In the genomic region with DNA sequence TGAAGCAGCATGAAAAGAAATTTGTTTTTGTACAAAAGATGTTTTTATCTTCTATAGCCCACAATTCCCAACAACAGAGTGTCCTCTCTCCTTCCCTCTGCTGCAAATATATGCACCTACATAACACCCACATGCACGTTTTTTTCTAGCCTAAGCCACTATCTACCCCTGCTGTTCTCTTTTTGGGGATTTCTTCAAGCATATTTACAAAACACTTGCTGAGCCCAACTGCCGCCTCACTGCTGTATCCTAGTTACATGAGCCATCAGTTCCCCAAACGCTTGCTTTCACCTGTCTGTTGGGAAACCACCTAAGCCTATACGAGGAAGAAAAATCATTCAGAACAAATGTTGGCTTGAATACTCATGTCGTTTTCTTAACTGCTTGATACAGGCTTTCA, we compare ENCODE assay signal across 9 cellular contexts.
DNase-seq lines count a peak whose midpoint lies in the region; ATAC-seq and TF ChIP-seq lines count a peak whose summit lies in the region.
"Had no signal": no experiment of that assay in that cellular context is flagged by ENCODE, and none has a peak within 500 bp of the region (broad histone marks: within the 10 kb centered on the region; RNA-seq: fewer than 3 reads in every experiment).

No MANE protein-coding gene starts in this region.

- no TSS peak for BruUV-seq in PC-3 (replicated peaks; lab: Mats Ljungman, UMichigan)

- H3K4me3 Mint-ChIP-seq in nephron = no peak overlapping the region
- no peak overlapping the region for H3K4me3 Mint-ChIP-seq in activated naive CD8-positive, alpha-beta T cell treated with anti-CD3 and anti-CD28 coated beads, Interleukin-2, amount 50 U/mL, for 24 hours
- H3K4me3 Mint-ChIP-seq: activated naive CD8-positive, alpha-beta T cell treated with anti-CD3 and anti-CD28 coated beads, Interleukin-2, amount 10 ng/mL, durations not matched to agents 7 days and 5 days had no signal

- H3K79me2 ChIP-seq in PC-3 (ENCODE audit: low read length) = no peaks in the 10 kb centered on the region

- H3K27me3 ChIP-seq in PC-3 (ENCODE audit: low read length) = no peaks in the 10 kb centered on the region

- no peak overlapping the region for H3K4me2 ChIP-seq in PC-3 (ENCODE audit: low read length)

- H2AFZ ChIP-seq in PC-3 (ENCODE audit: low read length) = no peak overlapping the region

- H3K36me3 ChIP-seq in PC-3 (ENCODE audit: low read depth, low read length) = no peaks in the 10 kb centered on the region

- no peaks in the 10 kb centered on the region for H3K9me2 ChIP-seq in PC-3 (replicated peaks; ENCODE audit: low read length)

- POLR2A ChIA-PET in PC-3 (lab: Charles Lee; ENCODE audit: unreplicated experiment) = no interaction called here

- H3K9me3 ChIP-seq in PC-3 (ENCODE audit: low read length) = no peaks in the 10 kb centered on the region

- peaks cover 5% of the 10 kb centered on the region for H3K4me1 Mint-ChIP-seq in nephron
- H3K4me1 Mint-ChIP-seq in activated naive CD8-positive, alpha-beta T cell treated with anti-CD3 and anti-CD28 coated beads, Interleukin-2, amount 50 U/mL, for 24 hours = peaks cover 9% of the 10 kb centered on the region

- TF ChIP-seq CTCF in nephron (IDR thresholded peaks at IDR 0.05; ENCODE audit: unreplicated experiment in 3 of 3) (no peak), PC-3 (conservative IDR thresholded peaks at IDR 0.05; ENCODE audit: low read depth, low read length) (no peak)

- H3K4me1 ChIP-seq in PC-3 (ENCODE audit: insufficient read depth, low read length) = peaks cover 18% of the 10 kb centered on the region

- CTCF ChIA-PET in PC-3 (lab: Charles Lee) = no interaction called here

- H3K4me3 ChIP-seq in PC-3 (ENCODE audit: low read length) = no peak overlapping the region

- no peaks in the 10 kb centered on the region for H3K27me3 Mint-ChIP-seq in nephron (ENCODE audit: low read depth)
- no peaks in the 10 kb centered on the region for H3K27me3 Mint-ChIP-seq in activated naive CD8-positive, alpha-beta T cell treated with anti-CD3 and anti-CD28 coated beads, Interleukin-2, amount 50 U/mL, for 24 hours
- H3K27me3 Mint-ChIP-seq: activated naive CD8-positive, alpha-beta T cell treated with anti-CD3 and anti-CD28 coated beads, Interleukin-2, amount 10 ng/mL, durations not matched to agents 7 days and 5 days had no signal

- no peak overlapping the region for H3K9ac ChIP-seq in PC-3 (ENCODE audit: low read length)

- H3K27ac Mint-ChIP-seq in nephron = peak overlapping the region; percentile 10 to 49 (median 22)
- no peak overlapping the region for H3K27ac Mint-ChIP-seq in activated naive CD8-positive, alpha-beta T cell treated with anti-CD3 and anti-CD28 coated beads, Interleukin-2, amount 50 U/mL, for 24 hours
- H3K27ac Mint-ChIP-seq: activated naive CD8-positive, alpha-beta T cell treated with anti-CD3 and anti-CD28 coated beads, Interleukin-2, amount 10 ng/mL, durations not matched to agents 7 days and 5 days had no signal

- no peaks in the 10 kb centered on the region for H3K36me3 Mint-ChIP-seq in nephron (ENCODE audit: low read depth)
- no peaks in the 10 kb centered on the region for H3K36me3 Mint-ChIP-seq in activated naive CD8-positive, alpha-beta T cell treated with anti-CD3 and anti-CD28 coated beads, Interleukin-2, amount 50 U/mL, for 24 hours (ENCODE audit: low read depth)
- H3K36me3 Mint-ChIP-seq: activated naive CD8-positive, alpha-beta T cell treated with anti-CD3 and anti-CD28 coated beads, Interleukin-2, amount 10 ng/mL, durations not matched to agents 7 days and 5 days had no signal

- DNase-seq in NCI-H510A treated with DMSO at 0.1 percent for 48 hours (lab: John Stamatoyannopoulos, UW) = peak; percentile 37
- no peak for DNase-seq in NCI-H510A (lab: John Stamatoyannopoulos, UW)
- DNase-seq in activated naive CD8-positive, alpha-beta T cell treated with anti-CD3 and anti-CD28 coated beads, Interleukin-2, amount 50 U/mL, for 24 hours = no peak
- no peak for DNase-seq in islet precursor cell
- DNase-seq in PC-3 = no peak
- DNase-seq: activated naive CD8-positive, alpha-beta T cell treated with anti-CD3 and anti-CD28 coated beads, Interleukin-2, amount 10 ng/mL, durations not matched to agents 7 days and 5 days had no signal

- H4K20me1 ChIP-seq in PC-3 (ENCODE audit: low read length) = no peaks in the 10 kb centered on the region

- peak; percentile 83 for ATAC-seq in GM21576 (IDR thresholded peaks at IDR 0.05; ENCODE audit: unreplicated experiment)
- ATAC-seq in HG03521 (IDR thresholded peaks at IDR 0.05; ENCODE audit: unreplicated experiment) = peak; percentile 89
- no peak for ATAC-seq in activated naive CD8-positive, alpha-beta T cell treated with anti-CD3 and anti-CD28 coated beads, Interleukin-2, amount 50 U/mL, for 24 hours
- no peak for ATAC-seq in PC-3

- no peaks in the 10 kb centered on the region for H3F3A ChIP-seq in PC-3 (ENCODE audit: low read length, unreplicated experiment)

- intact Hi-C loops in PC-3 (cut with micrococcal nuclease) = no loop called here

- H3K27ac ChIP-seq in PC-3 (ENCODE audit: low read length) = no peak overlapping the region

- no peaks in the 10 kb centered on the region for H3K9me3 Mint-ChIP-seq in nephron
- no peaks in the 10 kb centered on the region for H3K9me3 Mint-ChIP-seq in activated naive CD8-positive, alpha-beta T cell treated with anti-CD3 and anti-CD28 coated beads, Interleukin-2, amount 50 U/mL, for 24 hours
- H3K9me3 Mint-ChIP-seq: activated naive CD8-positive, alpha-beta T cell treated with anti-CD3 and anti-CD28 coated beads, Interleukin-2, amount 10 ng/mL, durations not matched to agents 7 days and 5 days had no signal

Comparison
In these comparisons a context has a peak if more than half of its experiments do, and no peak if none do; other contexts are left out.
1. ATAC-seq: peak in GM21576 (single experiment) and HG03521 (single experiment); none in activated naive CD8-positive, alpha-beta T cell treated with anti-CD3 and anti-CD28 coated beads, Interleukin-2, amount 50 U/mL, for 24 hours (single experiment) and PC-3 (single experiment).